Comparison of ENCODE assay signal across 9 cellular contexts in the genomic region with DNA sequence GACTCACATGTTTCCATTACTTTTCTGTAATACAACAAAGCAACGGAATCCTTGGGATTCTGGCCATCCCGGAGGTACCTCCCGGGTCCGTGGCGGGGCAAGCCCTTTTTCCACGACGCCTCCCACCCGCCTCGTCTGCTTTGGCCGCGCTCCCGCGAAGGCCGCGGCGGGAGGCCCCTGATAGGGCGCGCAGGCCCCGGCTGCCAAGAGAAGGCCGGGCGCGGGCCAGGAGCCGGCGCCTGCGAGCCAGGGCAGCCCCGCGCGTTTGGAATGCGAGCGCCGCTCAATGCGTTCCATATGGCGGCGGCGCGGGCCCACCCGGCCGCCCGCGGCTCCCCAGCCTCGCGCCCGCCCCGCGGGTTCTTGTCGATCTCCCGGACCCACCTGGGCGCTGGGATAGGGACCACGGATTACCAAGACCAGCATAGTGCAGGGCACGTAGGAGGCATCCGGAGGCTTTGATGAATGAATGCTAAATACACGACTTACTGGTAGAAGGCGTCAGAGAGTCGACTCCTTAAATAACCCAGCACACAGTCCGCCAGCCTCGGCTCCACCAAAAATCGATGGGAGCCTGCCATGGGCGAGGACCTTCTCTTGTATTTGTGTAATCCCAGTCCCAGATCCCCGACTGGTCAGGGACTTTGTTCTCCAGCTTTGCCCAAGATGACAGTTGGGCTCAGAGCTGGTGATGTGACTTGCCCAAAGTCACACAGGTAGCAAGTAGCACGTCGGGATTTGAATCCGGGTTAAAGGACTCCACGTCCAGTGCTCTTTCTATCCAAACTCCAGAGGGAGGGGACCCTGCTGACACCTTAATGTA. TPM values are rescaled to one million over a fixed set of nuclear protein-coding genes. Genes with fewer than 3 reads are reported as not detected.
DNase-seq lines count a peak whose midpoint lies in the region; TF ChIP-seq lines count a peak whose summit lies in the region.
"Had no signal": no experiment of that assay in that cellular context is flagged by ENCODE, and none has a peak within 500 bp of the region (broad histone marks: within the 10 kb centered on the region; RNA-seq: fewer than 3 reads in every experiment).

No MANE protein-coding gene starts in this region.

- peak; percentile 59 for DNase-seq in DMS53 (lab: John Stamatoyannopoulos, UW)
- no peak for DNase-seq in DMS53 treated with DMSO at 0.1 percent for 48 hours (lab: John Stamatoyannopoulos, UW; ENCODE audit: unreplicated experiment)
- peak in 2 of 7 donors; percentile 19 to 39 for DNase-seq in adrenal gland
- DNase-seq in HEK293T (ENCODE audit: extremely low spot score), result no peak
- no peak for DNase-seq in occipital lobe (lab: John Stamatoyannopoulos, UW)
- no peak for DNase-seq in NAMALWA (ENCODE audit: low spot score)
- DNase-seq: NCI-H774 had no signal

- peak overlapping the region in 3 of 5 donors; percentile 11 to 74 (median 70) for H3K27ac ChIP-seq in adrenal gland
- peak overlapping the region; percentile 80 for H3K27ac ChIP-seq in stomach smooth muscle (ENCODE audit: low read length)

- H3K9ac ChIP-seq in stomach smooth muscle (ENCODE audit: low read length in 2 of 2), result peak overlapping the region; percentile 75 to 85

- intact Hi-C loops in adrenal gland (cut with DNase I), result no loop called here

- H3K27me3 ChIP-seq in adrenal gland, result no peaks in the 10 kb centered on the region
- H3K27me3 ChIP-seq in stomach smooth muscle (ENCODE audit: control insufficient read depth in 1 of 2, insufficient read depth in 2 of 2, low read length in 2 of 2), result no peaks in the 10 kb centered on the region

- H3K4me1 ChIP-seq in adrenal gland (replicated peaks in 1 of 2), result peaks cover 0 to 21% of the 10 kb centered on the region in 2 donors
- peaks cover 26% of the 10 kb centered on the region for H3K4me1 ChIP-seq in stomach smooth muscle (ENCODE audit: control insufficient read depth, insufficient read depth, low read length)

- H3K9me3 ChIP-seq in adrenal gland (replicated peaks in 1 of 3) (no peaks in the 10 kb centered on the region), stomach smooth muscle (ENCODE audit: control insufficient read depth in 2 of 2, low read length in 2 of 2) (no peaks in the 10 kb centered on the region)

- WGBS in adrenal gland, 4 donors, result 34 to 39% (median 35%) methylated on average over 10 to 63 of the region's 63 CpGs

- no peak for TF ChIP-seq CTCF in adrenal gland (IDR thresholded peaks at IDR 0.05)

- POLR2A ChIA-PET in HEK293T (lab: Yijun Ruan, JAX), result interaction anchor here (0.7 kb wide), 1 partner anchor 386 kb away, joined by 3 read pairs; no protein-coding TSS in a partner anchor

- CTCF ChIA-PET in HEK293T (lab: Yijun Ruan, JAX), result no interaction called here

- no peaks in the 10 kb centered on the region for H3K36me3 ChIP-seq in adrenal gland (replicated peaks in 1 of 2)
- H3K36me3 ChIP-seq in stomach smooth muscle (ENCODE audit: control insufficient read depth in 2 of 2, insufficient read depth in 2 of 2, low read length in 2 of 2), result no peaks in the 10 kb centered on the region

- no peak overlapping the region for H3K4me3 ChIP-seq in adrenal gland
- peak overlapping the region; percentile 21 for H3K4me3 ChIP-seq in iPS-11a (ENCODE audit: low read depth, low read length)
- H3K4me3 ChIP-seq in stomach smooth muscle (ENCODE audit: low read length in 2 of 2), result peak overlapping the region; percentile 66 to 67

- no peak for TF ChIP-seq POLR2A in adrenal gland (IDR thresholded peaks at IDR 0.05)

TF ChIP-seq in HEK293T, 16 proteins besides CTCF, POLR2A, EP300 and RAD21:
- no peak for TF ChIP-seq ELF4 (IDR thresholded peaks at IDR 0.05)
- no peak for TF ChIP-seq CTBP1 (IDR thresholded peaks at IDR 0.05; ENCODE audit: borderline replicate concordance)
- no peak for TF ChIP-seq ZNF384 (IDR thresholded peaks at IDR 0.05)
- no peak for TF ChIP-seq NFRKB (IDR thresholded peaks at IDR 0.05)
- no peak for TF ChIP-seq SP1 (IDR thresholded peaks at IDR 0.05)
- no peak for TF ChIP-seq HDGF (IDR thresholded peaks at IDR 0.05; ENCODE audit: borderline replicate concordance)

RNA-seq across cellular contexts. Expression of gene PHF19, which starts 17.6 kb away (rescaled TPM):
- total RNA-seq in adrenal gland (10 to 100 TPM; 17.2 to 61.8 (median 24.0) TPM), occipital lobe (4.1 TPM)
- polyA plus RNA-seq in adrenal gland, result 10 to 100 TPM; 13.6 to 39.7 (median 29.7) TPM

RNA-seq across cellular contexts. Expression of gene TRAF1, which starts 32.0 kb away (rescaled TPM):
- total RNA-seq in adrenal gland (10 to 100 TPM in 2 of 8 donors, 1 to 10 TPM in 6; 1.6 to 11.7 (median 6.1) TPM), occipital lobe (2.5 TPM)
- 10 to 100 TPM in 2 of 3 donors, 1 to 10 TPM in 1; 2.4 to 42.7 (median 30.3) TPM for polyA plus RNA-seq in adrenal gland

RNA-seq across cellular contexts. Expression of gene PSMD5, which starts 51.9 kb away (rescaled TPM):
- 10 to 100 TPM; 34.2 to 78.8 (median 54.7) TPM for total RNA-seq in adrenal gland
- 10 to 100 TPM; 15.6 to 57.1 (median 16.1) TPM for polyA plus RNA-seq in adrenal gland
- total RNA-seq in occipital lobe, result 30.4 TPM

Comparison
In these comparisons a context has a peak if more than half of its experiments do, and no peak if none do; other contexts are left out.
1. H3K4me3 ChIP-seq: peak in iPS-11a (single experiment) and stomach smooth muscle (2 of 2); none in adrenal gland (0 of 4).